Comparison of ENCODE assay signal across 38 cellular contexts in the genomic region with DNA sequence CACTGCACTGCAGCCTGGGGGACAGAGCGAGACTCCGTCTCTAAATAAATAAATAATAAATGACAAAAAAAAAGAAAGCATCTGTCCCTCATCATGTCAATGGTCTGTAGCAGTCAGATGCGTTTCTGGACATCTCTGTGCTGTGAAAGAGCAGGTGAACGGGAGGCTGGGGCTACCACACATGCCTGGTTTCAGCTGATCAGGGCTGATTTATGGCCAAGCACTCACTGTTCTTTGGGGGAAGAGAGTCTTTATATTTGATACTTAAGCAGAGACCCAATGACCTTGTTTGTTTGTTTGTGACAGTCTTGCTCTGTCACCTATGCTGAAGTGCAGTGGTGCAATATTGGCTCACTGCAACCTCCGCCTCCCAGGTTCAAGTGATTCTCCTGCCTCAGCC.
"Had no signal": no experiment of that assay in that cellular context is flagged by ENCODE, and none has a peak within 500 bp of the region (broad histone marks: within the 10 kb centered on the region; RNA-seq: fewer than 3 reads in every experiment).

No MANE protein-coding gene starts in this region.

- H3K36me3 Mint-ChIP-seq: activated naive CD4-positive, alpha-beta T cell treated with anti-CD3 and anti-CD28 coated beads, Interleukin-2, amount 50 U/mL, for 72 hours had no signal

- H3K27me3 Mint-ChIP-seq: activated naive CD4-positive, alpha-beta T cell treated with anti-CD3 and anti-CD28 coated beads, Interleukin-2, amount 50 U/mL, for 24 hours; activated naive CD8-positive, alpha-beta T cell; activated naive CD8-positive, alpha-beta T cell treated with anti-CD3 and anti-CD28 coated beads for 36 hours; activated naive CD8-positive, alpha-beta T cell treated with anti-CD3 and anti-CD28 coated beads, Interleukin-2, amount 10 ng/mL, durations not matched to agents 7 days and 5 days; activated naive CD8-positive, alpha-beta T cell treated with anti-CD3 and anti-CD28 coated beads, Interleukin-2, amount 50 U/mL, for 24 hours; activated T-cell treated with anti-CD3 and anti-CD28 coated beads, Interleukin-2, amount 50 U/mL, for 24 hours; activated T-helper 17 cell treated with anti-CD3 and anti-CD28 coated beads, Interleukin-2, amount 50 U/mL, for 72 hours; brain; central memory CD8-positive, alpha-beta T cell had no signal

- H3K27me3 ChIP-seq: adrenal gland, ascending aorta, body of pancreas, brain microvascular endothelial cell, breast epithelium, cardiac muscle cell had no signal

- ATAC-seq: activated naive CD4-positive, alpha-beta T cell treated with anti-CD3 and anti-CD28 coated beads, Interleukin-2, amount 50 U/mL, for 72 hours; activated naive CD8-positive, alpha-beta T cell treated with anti-CD3 and anti-CD28 coated beads, Interleukin-2, amount 50 U/mL, for 24 hours; activated T-cell treated with anti-CD3 and anti-CD28 coated beads, Interleukin-2, amount 50 U/mL, for 4 hours; activated T-cell treated with anti-CD3 and anti-CD28 coated beads, Interleukin-2, amount 50 U/mL, for 72 hours; activated T-helper 17 cell treated with anti-CD3 and anti-CD28 coated beads, Interleukin-2, amount 50 U/mL, for 72 hours; body of pancreas had no signal

- H3K9me3 Mint-ChIP-seq: activated naive CD4-positive, alpha-beta T cell treated with anti-CD3 and anti-CD28 coated beads for 36 hours; activated naive CD4-positive, alpha-beta T cell treated with anti-CD3 and anti-CD28 coated beads, Interleukin-2, amount 10 ng/mL, durations not matched to agents 7 days and 5 days; activated naive CD4-positive, alpha-beta T cell treated with anti-CD3 and anti-CD28 coated beads, Interleukin-2, amount 50 U/mL, for 24 hours; activated naive CD4-positive, alpha-beta T cell treated with anti-CD3 and anti-CD28 coated beads, Interleukin-2, amount 50 U/mL, for 72 hours; activated naive CD8-positive, alpha-beta T cell treated with anti-CD3 and anti-CD28 coated beads for 36 hours; activated naive CD8-positive, alpha-beta T cell treated with anti-CD3 and anti-CD28 coated beads, Interleukin-2, amount 10 ng/mL, durations not matched to agents 7 days and 5 days; activated naive CD8-positive, alpha-beta T cell treated with anti-CD3 and anti-CD28 coated beads, Interleukin-2, amount 50 U/mL, for 24 hours; activated T-cell treated with anti-CD3 and anti-CD28 coated beads, Interleukin-2, amount 50 U/mL, for 24 hours; activated T-cell treated with anti-CD3 and anti-CD28 coated beads, Interleukin-2, amount 50 U/mL, for 4 hours; activated T-cell treated with anti-CD3 and anti-CD28 coated beads, Interleukin-2, amount 50 U/mL, for 72 hours; activated T-helper 1 cell treated with anti-CD3 and anti-CD28 coated beads, Interleukin-12 subunit alpha, Interleukin-12 subunit beta, Interleukin-2, Interleukin-4 antibody, amounts not matched to agents 30 ng/mL and 10 ng/mL and 1 ng/mL, durations not matched to agents 14 hours and 24 hours and 36 hours; activated T-helper 17 cell treated with anti-CD3 and anti-CD28 coated beads, Interleukin-2, amount 50 U/mL, for 72 hours; activated T-helper 2 cell treated with anti-CD3 and anti-CD28 coated beads, Interferon-gamma antibody, Interleukin-2, Interleukin-4, amounts not matched to agents 10 μg/mL and 5 μg/mL and 100 μg/mL, durations not matched to agents 14 hours and 24 hours and 36 hours; central memory CD8-positive, alpha-beta T cell had no signal

- FAIRE-seq: astrocyte, bronchial epithelial cell had no signal

- DNase-seq: activated effector memory CD4-positive, alpha-beta T cell treated with anti-CD3 and anti-CD28 coated beads, Interleukin-2, amount 50 U/mL, for 16 hours; activated effector memory CD4-positive, alpha-beta T cell treated with Interleukin-2 at 50 U/mL for 16 hours; activated gamma-delta T cell; activated gamma-delta T cell treated with Interleukin-2 at 50 U/mL for 16 hours; activated naive CD4-positive, alpha-beta T cell; activated naive CD4-positive, alpha-beta T cell treated with anti-CD3 and anti-CD28 coated beads for 36 hours; activated naive CD4-positive, alpha-beta T cell treated with anti-CD3 and anti-CD28 coated beads, Interleukin-2, amount 10 ng/mL, durations not matched to agents 7 days and 5 days; activated naive CD4-positive, alpha-beta T cell treated with anti-CD3 and anti-CD28 coated beads, Interleukin-2, amount 50 U/mL, for 16 hours; activated naive CD4-positive, alpha-beta T cell treated with Interleukin-2 at 50 U/mL for 16 hours; activated naive CD8-positive, alpha-beta T cell treated with anti-CD3 and anti-CD28 coated beads for 36 hours; activated naive CD8-positive, alpha-beta T cell treated with anti-CD3 and anti-CD28 coated beads, Interleukin-2, amount 10 ng/mL, durations not matched to agents 7 days and 5 days; activated naive CD8-positive, alpha-beta T cell treated with anti-CD3 and anti-CD28 coated beads, Interleukin-2, amount 50 U/mL, for 24 hours; activated T-cell treated with anti-CD3 and anti-CD28 coated beads, Interleukin-2, amount 50 U/mL, for 1 hour; activated T-cell treated with anti-CD3 and anti-CD28 coated beads, Interleukin-2, amount 50 U/mL, for 24 hours; activated T-cell treated with anti-CD3 and anti-CD28 coated beads, Interleukin-2, amount 50 U/mL, for 4 hours; activated T-cell treated with anti-CD3 and anti-CD28 coated beads, Interleukin-2, amount 50 U/mL, for 48 hours; activated T-cell treated with anti-CD3 and anti-CD28 coated beads, Interleukin-2, amount 50 U/mL, for 72 hours; adrenal gland; amniotic stem cell; amygdala; aorta; brain microvascular endothelial cell; central memory CD4-positive, alpha-beta T cell; cerebellar nuclear complex had no signal

- H3K9me3 ChIP-seq: adrenal gland, ascending aorta, body of pancreas, breast epithelium had no signal

- H3K4me3 Mint-ChIP-seq: activated naive CD4-positive, alpha-beta T cell treated with anti-CD3 and anti-CD28 coated beads for 36 hours; activated naive CD4-positive, alpha-beta T cell treated with anti-CD3 and anti-CD28 coated beads, Interleukin-2, amount 10 ng/mL, durations not matched to agents 7 days and 5 days; activated naive CD4-positive, alpha-beta T cell treated with anti-CD3 and anti-CD28 coated beads, Interleukin-2, amount 50 U/mL, for 24 hours; activated naive CD8-positive, alpha-beta T cell; activated naive CD8-positive, alpha-beta T cell treated with anti-CD3 and anti-CD28 coated beads for 36 hours; activated naive CD8-positive, alpha-beta T cell treated with anti-CD3 and anti-CD28 coated beads, Interleukin-2, amount 10 ng/mL, durations not matched to agents 7 days and 5 days; activated naive CD8-positive, alpha-beta T cell treated with anti-CD3 and anti-CD28 coated beads, Interleukin-2, amount 50 U/mL, for 24 hours; activated T-cell treated with anti-CD3 and anti-CD28 coated beads, Interleukin-2, amount 50 U/mL, for 24 hours; activated T-cell treated with anti-CD3 and anti-CD28 coated beads, Interleukin-2, amount 50 U/mL, for 4 hours; activated T-cell treated with anti-CD3 and anti-CD28 coated beads, Interleukin-2, amount 50 U/mL, for 72 hours; activated T-helper 1 cell treated with anti-CD3 and anti-CD28 coated beads, Interleukin-12 subunit alpha, Interleukin-12 subunit beta, Interleukin-2, Interleukin-4 antibody, amounts not matched to agents 30 ng/mL and 10 ng/mL and 1 ng/mL, durations not matched to agents 14 hours and 24 hours and 36 hours; activated T-helper 17 cell treated with anti-CD3 and anti-CD28 coated beads, Interleukin-2, amount 50 U/mL, for 72 hours; brain; central memory CD8-positive, alpha-beta T cell had no signal

- H3K4me1 ChIP-seq: ascending aorta, breast epithelium had no signal

- H3K27ac Mint-ChIP-seq: activated naive CD4-positive, alpha-beta T cell treated with anti-CD3 and anti-CD28 coated beads for 36 hours; activated naive CD4-positive, alpha-beta T cell treated with anti-CD3 and anti-CD28 coated beads, Interleukin-2, amount 10 ng/mL, durations not matched to agents 7 days and 5 days; activated naive CD4-positive, alpha-beta T cell treated with anti-CD3 and anti-CD28 coated beads, Interleukin-2, amount 50 U/mL, for 24 hours; activated naive CD8-positive, alpha-beta T cell; activated naive CD8-positive, alpha-beta T cell treated with anti-CD3 and anti-CD28 coated beads for 36 hours; activated naive CD8-positive, alpha-beta T cell treated with anti-CD3 and anti-CD28 coated beads, Interleukin-2, amount 10 ng/mL, durations not matched to agents 7 days and 5 days; activated naive CD8-positive, alpha-beta T cell treated with anti-CD3 and anti-CD28 coated beads, Interleukin-2, amount 50 U/mL, for 24 hours; activated T-cell treated with anti-CD3 and anti-CD28 coated beads, Interleukin-2, amount 50 U/mL, for 24 hours; activated T-cell treated with anti-CD3 and anti-CD28 coated beads, Interleukin-2, amount 50 U/mL, for 72 hours; activated T-helper 1 cell treated with anti-CD3 and anti-CD28 coated beads, Interleukin-12 subunit alpha, Interleukin-12 subunit beta, Interleukin-2, Interleukin-4 antibody, amounts not matched to agents 30 ng/mL and 10 ng/mL and 1 ng/mL, durations not matched to agents 14 hours and 24 hours and 36 hours; activated T-helper 17 cell treated with anti-CD3 and anti-CD28 coated beads, Interleukin-2, amount 50 U/mL, for 72 hours; activated T-helper 2 cell treated with anti-CD3 and anti-CD28 coated beads, Interferon-gamma antibody, Interleukin-2, Interleukin-4, amounts not matched to agents 10 μg/mL and 5 μg/mL and 100 μg/mL, durations not matched to agents 14 hours and 24 hours and 36 hours; brain had no signal

- H3K4me3 ChIP-seq: adrenal gland, ascending aorta, body of pancreas, breast epithelium, cardiac muscle cell had no signal

- H3K36me3 ChIP-seq: adrenal gland, ascending aorta, brain microvascular endothelial cell, breast epithelium, cardiac muscle cell had no signal

- H3K27ac ChIP-seq: adrenal gland, ascending aorta, body of pancreas, brain microvascular endothelial cell, breast epithelium had no signal

- H3K4me1 Mint-ChIP-seq: activated T-helper 17 cell treated with anti-CD3 and anti-CD28 coated beads, Interleukin-2, amount 50 U/mL, for 72 hours had no signal
